Comparison of ENCODE assay signal across 1 cellular context in the genomic region with DNA sequence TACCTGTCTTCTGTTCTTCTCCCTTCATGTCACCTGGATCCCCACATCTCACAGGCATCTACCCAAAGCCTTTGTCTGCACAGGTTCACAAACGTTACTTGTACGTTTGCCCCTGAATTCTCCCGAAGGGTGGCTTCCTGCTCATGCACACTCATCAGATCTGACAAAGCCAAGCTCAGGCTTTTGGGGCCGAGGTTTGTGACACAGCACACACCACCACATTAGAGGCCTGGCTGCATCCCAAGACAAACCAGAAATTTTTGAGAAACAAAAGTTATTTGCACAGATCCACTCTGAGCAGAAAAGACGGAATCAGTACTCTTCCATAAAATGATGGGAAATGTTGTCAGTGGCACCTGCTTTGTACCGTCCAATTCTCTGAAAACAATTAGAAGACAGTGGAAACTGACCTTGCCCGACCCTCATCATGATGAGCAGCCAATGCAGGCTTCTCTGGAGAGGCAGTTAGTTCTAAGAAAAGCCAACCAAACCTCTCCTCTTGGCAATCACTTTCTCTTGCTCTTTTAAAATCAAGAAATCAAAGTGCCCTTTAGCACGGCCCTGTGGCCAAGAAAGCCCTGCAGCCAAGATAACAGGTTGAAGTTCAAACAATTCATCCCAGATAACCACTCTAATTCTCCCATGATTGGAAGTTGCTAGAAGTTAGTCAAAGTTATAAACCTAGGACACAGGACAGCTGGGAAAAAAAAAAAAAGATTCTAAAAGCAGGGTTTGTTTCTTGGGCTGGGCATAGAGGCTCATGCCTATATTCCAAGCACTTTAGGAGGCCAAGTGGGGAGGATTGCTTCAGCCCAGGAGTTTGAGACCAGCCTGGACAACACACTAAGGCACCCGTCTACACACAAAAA.
TF ChIP-seq lines count a peak whose summit lies in the region.

No MANE protein-coding gene starts in this region.

TF ChIP-seq in GM12878, 131 proteins besides CTCF, POLR2A, EP300 and RAD21 (continued from another document):
- TF ChIP-seq, protein P1, sequence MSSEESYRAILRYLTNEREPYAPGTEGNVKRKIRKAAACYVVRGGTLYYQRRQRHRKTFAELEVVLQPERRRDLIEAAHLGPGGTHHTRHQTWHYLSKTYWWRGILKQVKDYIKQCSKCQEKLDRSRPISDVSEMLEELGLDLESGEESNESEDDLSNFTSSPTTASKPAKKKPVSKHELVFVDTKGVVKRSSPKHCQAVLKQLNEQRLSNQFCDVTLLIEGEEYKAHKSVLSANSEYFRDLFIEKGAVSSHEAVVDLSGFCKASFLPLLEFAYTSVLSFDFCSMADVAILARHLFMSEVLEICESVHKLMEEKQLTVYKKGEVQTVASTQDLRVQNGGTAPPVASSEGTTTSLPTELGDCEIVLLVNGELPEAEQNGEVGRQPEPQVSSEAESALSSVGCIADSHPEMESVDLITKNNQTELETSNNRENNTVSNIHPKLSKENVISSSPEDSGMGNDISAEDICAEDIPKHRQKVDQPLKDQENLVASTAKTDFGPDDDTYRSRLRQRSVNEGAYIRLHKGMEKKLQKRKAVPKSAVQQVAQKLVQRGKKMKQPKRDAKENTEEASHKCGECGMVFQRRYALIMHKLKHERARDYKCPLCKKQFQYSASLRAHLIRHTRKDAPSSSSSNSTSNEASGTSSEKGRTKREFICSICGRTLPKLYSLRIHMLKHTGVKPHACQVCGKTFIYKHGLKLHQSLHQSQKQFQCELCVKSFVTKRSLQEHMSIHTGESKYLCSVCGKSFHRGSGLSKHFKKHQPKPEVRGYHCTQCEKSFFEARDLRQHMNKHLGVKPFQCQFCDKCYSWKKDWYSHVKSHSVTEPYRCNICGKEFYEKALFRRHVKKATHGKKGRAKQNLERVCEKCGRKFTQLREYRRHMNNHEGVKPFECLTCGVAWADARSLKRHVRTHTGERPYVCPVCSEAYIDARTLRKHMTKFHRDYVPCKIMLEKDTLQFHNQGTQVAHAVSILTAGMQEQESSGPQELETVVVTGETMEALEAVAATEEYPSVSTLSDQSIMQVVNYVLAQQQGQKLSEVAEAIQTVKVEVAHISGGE (CRISPR knock-in tag; IDR thresholded peaks at IDR 0.05) = no peak
- no peak for TF ChIP-seq GABPA (IDR thresholded peaks at IDR 0.05; ENCODE audit: low read depth)
